In genomic region chr5:54519083-54519541, GRCh38 we compare ENCODE assay signal across 8 cellular contexts. TPM values are rescaled to one million over a fixed set of nuclear protein-coding genes. Genes with fewer than 3 reads are reported as not detected.
DNase-seq lines count a peak whose midpoint lies in the region; ATAC-seq, FAIRE-seq and TF ChIP-seq lines count a peak whose summit lies in the region.

No MANE protein-coding gene starts in this region.

- peaks cover 35% of the 10 kb centered on the region for H3K36me3 ChIP-seq in MG63
- H3K36me3 ChIP-seq in effector memory CD4-positive, alpha-beta T cell (ENCODE audit: control insufficient read depth, insufficient read depth, low read length), result no peaks in the 10 kb centered on the region

- peaks cover 8% of the 10 kb centered on the region; the same call in 1 of the 3 replicates for H3K4me1 ChIP-seq in A549
- peaks cover 31% of the 10 kb centered on the region for H3K4me1 ChIP-seq in effector memory CD4-positive, alpha-beta T cell (ENCODE audit: control insufficient read depth, insufficient read depth, low read length, poor library complexity, severe bottlenecking)

- WGBS in A549 (ENCODE audit: missing lambda C conversion rate), result 97% methylated on average over 30 of the region's 31 CpGs

- H3K9me3 Mint-ChIP-seq in naive thymus-derived CD8-positive, alpha-beta T cell, result no peaks in the 10 kb centered on the region

- peak overlapping the region; percentile 92; the same call in 2 of the 3 replicates for H3K4me2 ChIP-seq in A549

- H3K27me3 Mint-ChIP-seq in naive thymus-derived CD8-positive, alpha-beta T cell, result no peaks in the 10 kb centered on the region

- H3K36me3 Mint-ChIP-seq in naive thymus-derived CD8-positive, alpha-beta T cell, result peaks cover 0 to 15% (median 2%) of the 10 kb centered on the region in 3 donors

- H3K9me3 ChIP-seq in A549, result no peaks in the 10 kb centered on the region
- H3K9me3 ChIP-seq in MG63, result no peaks in the 10 kb centered on the region
- no peaks in the 10 kb centered on the region for H3K9me3 ChIP-seq in effector memory CD4-positive, alpha-beta T cell (ENCODE audit: control insufficient read depth, low read length)

- peak overlapping the region in 8 of 10 donors; percentile 24 to 85 (median 72) for H3K27ac Mint-ChIP-seq in naive thymus-derived CD8-positive, alpha-beta T cell

- no peak overlapping the region for H3K27ac ChIP-seq in A549
- no peak overlapping the region for H3K27ac ChIP-seq in effector memory CD4-positive, alpha-beta T cell (ENCODE audit: insufficient read depth, low read length, poor library complexity, severe bottlenecking)

- H3K27me3 ChIP-seq in MG63, result no peaks in the 10 kb centered on the region
- H3K27me3 ChIP-seq in effector memory CD4-positive, alpha-beta T cell (replicated peaks; ENCODE audit: control insufficient read depth, insufficient read depth, low read length, poor library complexity, severe bottlenecking), result no peaks in the 10 kb centered on the region

- POLR2A ChIA-PET in A549 (lab: Yijun Ruan, JAX), result interaction anchor here (2.7 kb wide), 1 partner anchor 641 kb away, joined by 11 read pairs; the partner anchor contains the start of gene GPX8
- POLR2A ChIA-PET in naive thymus-derived CD8-positive, alpha-beta T cell (lab: Charles Lee), result interaction anchor here (0.8 to 3.7 kb wide), 9 partner anchors 11 to 330 kb away, joined by 3 to 50 read pairs (median 5); no protein-coding TSS in a partner anchor

- no peak for TF ChIP-seq POLR2A in A549 (IDR thresholded peaks at IDR 0.05; ENCODE audit: low read length)

- no peak for TF ChIP-seq RAD21 in A549 (conservative IDR thresholded peaks at IDR 0.05 in 1 of 2, IDR thresholded peaks at IDR 0.05 in 1 of 2)

- ATAC-seq in A549, result no peak
- ATAC-seq in naive thymus-derived CD8-positive, alpha-beta T cell, result no peak
- ATAC-seq in HG02610 (IDR thresholded peaks at IDR 0.05; ENCODE audit: unreplicated experiment), result no peak
- no peak for ATAC-seq in HG03442 (IDR thresholded peaks at IDR 0.05; ENCODE audit: unreplicated experiment)
- ATAC-seq in HG02759 (IDR thresholded peaks at IDR 0.05; ENCODE audit: unreplicated experiment), result no peak

- TF ChIP-seq EP300 in A549 (IDR thresholded peaks at IDR 0.05), result no peak

- DNase-seq in A549 (ENCODE audit: low read depth in 1 of 2, low spot score in 1 of 2) (no peak), MG63 (peak; percentile 20), HUDEP-2 (lab: John Stamatoyannopoulos, UW; ENCODE audit: unreplicated experiment in 76 of 76) (no peak)
- no peak for DNase-seq in effector memory CD4-positive, alpha-beta T cell
- DNase-seq in naive thymus-derived CD8-positive, alpha-beta T cell, result no peak

- H3K4me1 Mint-ChIP-seq in naive thymus-derived CD8-positive, alpha-beta T cell, result peaks cover 7 to 60% (median 18%) of the 10 kb centered on the region in 4 donors

- H3K4me3 Mint-ChIP-seq in naive thymus-derived CD8-positive, alpha-beta T cell, result peak overlapping the region; percentile 80 to 95 (median 93)

- no peak for FAIRE-seq in A549 (lab: Jason Lieb, UNC)

- CTCF ChIA-PET in A549 (lab: Yijun Ruan, JAX), result interaction anchor here (1.1 to 4.7 kb wide), 11 partner anchors 7 to 640 kb away, joined by 4 to 89 read pairs (median 20); partner anchors contain the start of gene GPX8

- H3K4me3 ChIP-seq in A549 (no peak overlapping the region), MG63 (peak overlapping the region; percentile 77)
- H3K4me3 ChIP-seq in effector memory CD4-positive, alpha-beta T cell (ENCODE audit: insufficient read depth, low read depth, low read length, poor library complexity, severe bottlenecking), result peak overlapping the region; percentile 90

- no peak for TF ChIP-seq CTCF in A549 (IDR thresholded peaks at IDR 0.05)

TF ChIP-seq in A549, 52 proteins besides CTCF, POLR2A, EP300 and RAD21:
- TF ChIP-seq RNF2 (IDR thresholded peaks at IDR 0.05; ENCODE audit: borderline replicate concordance, low read depth), result no peak
- TF ChIP-seq RARB (CRISPR knock-in tag; IDR thresholded peaks at IDR 0.05), result no peak
- TF ChIP-seq RFX5 (IDR thresholded peaks at IDR 0.05), result no peak
- TF ChIP-seq KDM1A (IDR thresholded peaks at IDR 0.05; ENCODE audit: low read depth), result no peak
- no peak for TF ChIP-seq MAZ (IDR thresholded peaks at IDR 0.05; ENCODE audit: borderline replicate concordance, low read depth, low read length)

RNA-seq across cellular contexts. Expression of gene SNX18, which starts 1.6 kb away (rescaled TPM):
- 6.4 and 8.1 TPM in 2 replicates for polyA plus RNA-seq in A549 (2011; rRNA removed)
- 6.1 and 7.5 TPM in 2 replicates for polyA plus RNA-seq in A549 (2012; cell fraction: cytosol; rRNA removed)
- 3.6 and 6.4 TPM in 2 replicates for polyA plus RNA-seq in A549 (2012; cell fraction: nucleus; rRNA removed)
- polyA plus RNA-seq in A549 (2017; fragmentation: RNase III; extraction: RNeasy Plus Mini Kit Qiagen cat#74134 plus additional on column Dnase treatment), result 6.5 to 7.5 TPM (median 7.1 TPM) in 3 replicates
- 7.5 and 8.2 TPM in 2 replicates for polyA minus RNA-seq in A549 (2011; rRNA and poly(A)+ RNA removed)
- total RNA-seq in MG63 (2014; rRNA removed; shearing (Covaris generic); ENCODE audit: low replicate concordance), result 40.1 and 41.3 TPM in 2 replicates
- 10 to 100 TPM; 33.4 to 33.9 TPM for total RNA-seq in naive thymus-derived CD8-positive, alpha-beta T cell
- 1 to 10 TPM; 2.6 to 3.3 (median 3.2) TPM for polyA plus RNA-seq in naive thymus-derived CD8-positive, alpha-beta T cell
